ENCODE assay signal across 8 cellular contexts in the genomic region with DNA sequence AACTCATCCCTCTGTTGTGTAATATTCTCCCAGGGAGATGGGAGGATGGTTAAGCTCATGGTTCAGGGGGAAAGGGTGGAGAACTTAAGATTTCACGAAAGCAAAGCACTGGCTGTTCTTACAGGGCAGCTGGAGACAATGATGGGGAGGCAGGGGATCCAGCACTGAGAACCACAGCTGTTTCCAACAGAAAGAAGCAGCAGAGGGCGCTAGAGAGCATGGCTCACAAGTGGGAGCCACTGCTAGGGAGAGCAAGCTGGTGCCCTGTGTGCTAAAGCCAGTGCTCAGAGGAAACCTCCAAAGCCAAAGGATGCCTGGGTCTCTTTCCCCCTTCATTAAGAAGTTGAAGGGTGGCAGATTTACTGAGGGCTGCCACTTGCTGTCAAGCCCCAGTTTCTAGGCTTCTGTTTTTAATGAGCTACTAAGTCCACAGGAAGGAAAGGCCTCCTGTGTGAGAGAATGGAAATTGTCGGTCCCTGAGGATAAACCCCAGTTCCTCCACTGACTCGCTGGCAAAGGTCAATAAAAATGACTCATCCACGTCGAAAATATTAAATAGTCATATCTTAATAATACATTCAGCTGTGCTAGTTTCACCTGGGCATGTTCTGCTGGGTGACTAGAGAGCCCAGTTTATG.
DNase-seq lines count a peak whose midpoint lies in the region; ATAC-seq, FAIRE-seq and TF ChIP-seq lines count a peak whose summit lies in the region.

No MANE protein-coding gene starts in this region.

- no peaks in the 10 kb centered on the region for H3K9me3 ChIP-seq in CD4-positive, alpha-beta memory T cell (ENCODE audit: control insufficient read depth in 1 of 2, low read length in 2 of 2)

- POLR2A ChIA-PET in CD4-positive, alpha-beta memory T cell (lab: Charles Lee; ENCODE audit: partially characterized antibody), result no interaction called here

- no peaks in the 10 kb centered on the region for H3K9me3 Mint-ChIP-seq in CD4-positive, alpha-beta memory T cell

- H3K4me3 ChIP-seq in CD4-positive, alpha-beta memory T cell (ENCODE audit: low read length in 2 of 2), result no peak overlapping the region
- no peak overlapping the region for H3K4me3 ChIP-seq in fibroblast of pulmonary artery (replicated peaks; ENCODE audit: low read depth, low read length)

- ATAC-seq in GM19372 (IDR thresholded peaks at IDR 0.05; ENCODE audit: low read depth, unreplicated experiment) (peak; percentile 53), omental fat pad (ENCODE audit: low FRiP score) (peak; percentile 52), HG02588 (IDR thresholded peaks at IDR 0.05; ENCODE audit: unreplicated experiment) (no peak)

- TF ChIP-seq CTCF in fibroblast of pulmonary artery (IDR thresholded peaks at IDR 0.05; ENCODE audit: low read length, missing control alignments) (peak; percentile 60), omental fat pad (IDR thresholded peaks at IDR 0.05) (peak in 1 of 3 donors; percentile 17)

- CTCF ChIA-PET in CD4-positive, alpha-beta memory T cell (lab: Charles Lee; ENCODE audit: partially characterized antibody), result interaction anchor here (1.1 kb wide), 1 partner anchor 42 kb away, joined by 3 read pairs; no protein-coding TSS in a partner anchor

- H3K4me3 Mint-ChIP-seq in CD4-positive, alpha-beta memory T cell, result no peak overlapping the region

- H3K27ac Mint-ChIP-seq in CD4-positive, alpha-beta memory T cell, result no peak overlapping the region

- DNase-seq in CD4-positive, alpha-beta memory T cell, result peak in 4 of 5 donors; percentile 0 to 6 (median 2)
- DNase-seq in NCI-H2107 treated with DMSO at 0.1 percent for 48 hours (lab: John Stamatoyannopoulos, UW; ENCODE audit: unreplicated experiment) (peak; percentile 11), fibroblast of pulmonary artery (ENCODE audit: low read depth) (peak; percentile 45), omental fat pad (ENCODE audit: low spot score) (peak; percentile 37), urothelium cell line (ENCODE audit: low spot score) (peak; percentile 86)
- peak; percentile 81 for DNase-seq in activated CD8-positive, alpha-beta memory T cell treated with anti-CD3 and anti-CD28 coated beads, Interleukin-2, amount 50 U/mL, for 48 hours

- no peaks in the 10 kb centered on the region for H3K36me3 ChIP-seq in CD4-positive, alpha-beta memory T cell (ENCODE audit: insufficient read depth, low read length)

- no peaks in the 10 kb centered on the region for H3K4me1 ChIP-seq in CD4-positive, alpha-beta memory T cell (ENCODE audit: insufficient read depth, low read length)

- H3K27me3 Mint-ChIP-seq in CD4-positive, alpha-beta memory T cell, result peaks cover 0 to 11% of the 10 kb centered on the region in 2 donors

- H3K36me3 Mint-ChIP-seq in CD4-positive, alpha-beta memory T cell, result no peaks in the 10 kb centered on the region

- no peaks in the 10 kb centered on the region for H3K27me3 ChIP-seq in CD4-positive, alpha-beta memory T cell (ENCODE audit: insufficient read depth, low read length)

- no peak overlapping the region for H3K27ac ChIP-seq in CD4-positive, alpha-beta memory T cell (ENCODE audit: low read depth, low read length)

- H3K4me1 Mint-ChIP-seq in CD4-positive, alpha-beta memory T cell, result peaks cover 0 to 4% (median 2%) of the 10 kb centered on the region in 4 donors

- intact Hi-C loops in CD4-positive, alpha-beta memory T cell (cut with micrococcal nuclease), result no loop called here

- FAIRE-seq in urothelium cell line (lab: Jason Lieb, UNC), result peak; percentile 23

Comparison
In these comparisons a context has a peak if more than half of its experiments do, and no peak if none do; other contexts are left out.
1. DNase-seq: peak in every context shown above with its lines; median percentile 86 in urothelium cell line; 81 in activated CD8-positive, alpha-beta memory T cell treated with anti-CD3 and anti-CD28 coated beads, Interleukin-2, amount 50 U/mL, for 48 hours; 45 in fibroblast of pulmonary artery; 37 in omental fat pad; 11 in NCI-H2107 treated with DMSO at 0.1 percent for 48 hours; 2 in CD4-positive, alpha-beta memory T cell.